In the genomic region with DNA sequence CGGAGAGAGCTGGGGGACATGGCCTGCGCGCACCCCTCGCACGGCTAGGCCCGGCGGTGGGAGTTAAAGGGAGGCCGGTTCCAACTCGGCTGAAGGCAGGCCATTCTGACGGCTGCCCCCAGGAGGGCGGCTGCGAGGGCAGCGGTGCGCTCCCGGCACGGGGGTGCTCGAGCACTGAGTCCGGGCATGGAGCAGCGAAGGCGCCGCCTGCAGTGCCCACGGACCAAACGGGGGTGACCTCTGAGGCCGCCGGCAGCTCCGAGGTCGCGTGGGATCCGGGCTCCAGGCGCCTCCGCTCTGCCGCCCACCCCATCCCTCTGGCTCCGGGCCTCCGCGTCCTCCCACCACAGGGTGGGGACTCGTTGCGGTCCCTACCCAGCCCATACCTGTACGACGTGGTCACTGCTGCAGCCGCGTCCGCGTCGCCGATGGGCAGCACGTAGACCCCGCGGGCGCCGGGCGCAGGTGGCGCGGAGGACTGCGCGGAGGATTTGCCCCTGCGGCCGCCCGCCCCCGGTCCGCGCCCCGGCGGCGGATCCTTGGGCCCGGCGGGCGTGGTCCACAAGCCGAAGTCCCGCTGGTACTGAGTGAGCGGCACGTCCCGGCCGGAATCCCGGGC, we compare ENCODE assay signal across 8 cellular contexts. TPM values are rescaled to one million over a fixed set of nuclear protein-coding genes. Genes with fewer than 3 reads are reported as not detected.
DNase-seq lines count a peak whose midpoint lies in the region; ATAC-seq, FAIRE-seq and TF ChIP-seq lines count a peak whose summit lies in the region.

No MANE protein-coding gene starts in this region.

- no TSS peak for BruUV-seq in HepG2 (replicated peaks; lab: Mats Ljungman, UMichigan)

- H3K4me3 ChIP-seq in RWPE2 (ENCODE audit: severe bottlenecking) (peak overlapping the region; percentile 47), choroid plexus epithelial cell (ENCODE audit: low read depth, low read length) (peak overlapping the region; percentile 67), HepG2 (replicated peaks in 1 of 3; ENCODE audit: insufficient read depth in 1 of 3, low read depth in 2 of 3, low read length in 3 of 3) (no peak overlapping the region)

- intact Hi-C loops in HepG2 (cut with micrococcal nuclease; ENCODE audit: unreplicated experiment): no loop called here

- no peak for TF ChIP-seq RAD21 in HepG2 (CRISPR knock-in tag; IDR thresholded peaks at IDR 0.05)

- no peak overlapping the region for H3K4me2 ChIP-seq in HepG2 (ENCODE audit: low read depth, low read length)

- 97% methylated on average over 14 of the region's 74 CpGs for WGBS in HepG2 (ENCODE audit: low lambda C conversion rate)

- no peak for TF ChIP-seq EP300 in HepG2 (IDR thresholded peaks at IDR 0.05; ENCODE audit: low read depth in 2 of 2, low read length in 2 of 2)
- TF ChIP-seq EP300 in HepG2 (CRISPR knock-in tag; IDR thresholded peaks at IDR 0.05; ENCODE audit: borderline replicate concordance): no peak

- ATAC-seq in GM21737 (IDR thresholded peaks at IDR 0.05; ENCODE audit: unreplicated experiment): peak; percentile 30
- peak; percentile 51 for ATAC-seq in RWPE2 (ENCODE audit: low read depth)
- ATAC-seq in HepG2: no peak
- no peak for ATAC-seq in HG03095 (IDR thresholded peaks at IDR 0.05; ENCODE audit: unreplicated experiment)

- CTCF ChIA-PET in HepG2 (lab: Yijun Ruan, JAX; ENCODE audit: low intra/inter-chr PET ratio, low total read pairs): no interaction called here

- peak overlapping the region; percentile 32 for H3K27ac ChIP-seq in RWPE2 (ENCODE audit: poor library complexity, severe bottlenecking)
- no peak overlapping the region for H3K27ac ChIP-seq in HepG2 (ENCODE audit: extremely low read length, insufficient read depth, low read length)

- no peak overlapping the region for H3K9ac ChIP-seq in HepG2 (ENCODE audit: insufficient read depth, low read depth, low read length)

- H3K9me3 ChIP-seq in RWPE2 (ENCODE audit: severe bottlenecking): no peaks in the 10 kb centered on the region
- H3K9me3 ChIP-seq in HepG2 (ENCODE audit: low read length): no peaks in the 10 kb centered on the region

- no peaks in the 10 kb centered on the region for H3K79me2 ChIP-seq in HepG2 (ENCODE audit: insufficient read depth, low read length)

- no peak for TF ChIP-seq POLR2A in HepG2 (IDR thresholded peaks at IDR 0.05; ENCODE audit: insufficient read depth in 1 of 2, low read depth in 2 of 2, low read length in 2 of 2)

- H3K27me3 ChIP-seq in RWPE2 (ENCODE audit: insufficient read depth, poor library complexity, severe bottlenecking) (no peaks in the 10 kb centered on the region), HepG2 (ENCODE audit: control insufficient read depth in 1 of 2, insufficient read depth in 2 of 2, low read length in 2 of 2) (no peaks in the 10 kb centered on the region)

- H4K20me1 ChIP-seq in HepG2 (ENCODE audit: insufficient read depth, low read length): no peaks in the 10 kb centered on the region

- H3K4me1 ChIP-seq in RWPE2 (ENCODE audit: insufficient read depth, poor library complexity, severe bottlenecking) (peaks cover 7% of the 10 kb centered on the region), HepG2 (ENCODE audit: insufficient read depth, low read length) (no peaks in the 10 kb centered on the region)

- DNase-seq in EH (ENCODE audit: low read depth): peak; percentile 44
- no peak for DNase-seq in RWPE2 (ENCODE audit: low spot score)
- no peak for DNase-seq in choroid plexus epithelial cell (ENCODE audit: low read depth)
- no peak for DNase-seq in HepG2 (ENCODE audit: low spot score)
- DNase-seq in superior temporal gyrus (ENCODE audit: extremely low spot score): peak; percentile 35
- no peak for DNase-seq in SIG-M5 treated with dmso at 0.1 percent for 504 hours (lab: John Stamatoyannopoulos, UW; ENCODE audit: unreplicated experiment)

- no peak for FAIRE-seq in HepG2 (lab: Jason Lieb, UNC)

- H3K36me3 ChIP-seq in RWPE2 (ENCODE audit: low read depth) (0 out of 2 replicates have a peak, but pooled peaks cover 5% of the 10 kb centered on the region), HepG2 (replicated peaks in 1 of 2; ENCODE audit: control insufficient read depth in 1 of 2, insufficient read depth in 2 of 2, low read length in 2 of 2) (peaks cover 10 to 19% of the 10 kb centered on the region in 2 experiments; a peak in 4 of 5 replicates)

- POLR2A ChIA-PET in HepG2 (lab: Yijun Ruan, JAX): no interaction called here

- in situ Hi-C loops in HepG2 (cut with HindIII; ENCODE audit: extremely low pct_ligation_motif_present, low pct_unique_long_range_greater_than_20kb): no loop called here

- TF ChIP-seq CTCF in RWPE2 (IDR thresholded peaks at IDR 0.05; ENCODE audit: poor library complexity, severe bottlenecking): no peak
- TF ChIP-seq CTCF in choroid plexus epithelial cell (conservative IDR thresholded peaks at IDR 0.05; ENCODE audit: low read depth, low read length): peak; percentile 13
- TF ChIP-seq CTCF in HepG2 (CRISPR knock-in tag; IDR thresholded peaks at IDR 0.05): no peak

- H2AFZ ChIP-seq in HepG2 (ENCODE audit: low read length): no peak overlapping the region

TF ChIP-seq in HepG2, 621 proteins besides CTCF, POLR2A, EP300 and RAD21:
- TF ChIP-seq AGO2 (optimal IDR thresholded peaks at IDR 0.05; ENCODE audit: low read depth, low read length): peak; percentile 20
- TF ChIP-seq, protein P1, sequence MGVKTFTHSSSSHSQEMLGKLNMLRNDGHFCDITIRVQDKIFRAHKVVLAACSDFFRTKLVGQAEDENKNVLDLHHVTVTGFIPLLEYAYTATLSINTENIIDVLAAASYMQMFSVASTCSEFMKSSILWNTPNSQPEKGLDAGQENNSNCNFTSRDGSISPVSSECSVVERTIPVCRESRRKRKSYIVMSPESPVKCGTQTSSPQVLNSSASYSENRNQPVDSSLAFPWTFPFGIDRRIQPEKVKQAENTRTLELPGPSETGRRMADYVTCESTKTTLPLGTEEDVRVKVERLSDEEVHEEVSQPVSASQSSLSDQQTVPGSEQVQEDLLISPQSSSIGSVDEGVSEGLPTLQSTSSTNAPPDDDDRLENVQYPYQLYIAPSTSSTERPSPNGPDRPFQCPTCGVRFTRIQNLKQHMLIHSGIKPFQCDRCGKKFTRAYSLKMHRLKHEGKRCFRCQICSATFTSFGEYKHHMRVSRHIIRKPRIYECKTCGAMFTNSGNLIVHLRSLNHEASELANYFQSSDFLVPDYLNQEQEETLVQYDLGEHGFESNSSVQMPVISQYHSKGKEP (CRISPR knock-in tag; IDR thresholded peaks at IDR 0.05): no peak

RNA-seq across cellular contexts. Expression of a gene that starts 0.5 kb away (rescaled TPM):
- 0.62 TPM in 1 of 2 replicates, not detected in the other for total RNA-seq in HepG2 (2016; rRNA removed; fragmentation: Illumina TruSeq; extraction: Trizol)
- not detected in 2 replicates for total RNA-seq in HepG2 (2016; cell fraction: cytosol; rRNA removed; fragmentation: Illumina TruSeq; extraction: Trizol; ENCODE audit: low read depth)
- total RNA-seq in HepG2 (2016; cell fraction: insoluble cytoplasmic fraction; rRNA removed; fragmentation: Illumina TruSeq; extraction: Trizol): 0.09 and 0.52 TPM in 2 replicates
- total RNA-seq in HepG2 (2016; cell fraction: membrane; rRNA removed; fragmentation: Illumina TruSeq; extraction: Trizol): 0.25 and 0.55 TPM in 2 replicates
- total RNA-seq in HepG2 (2016; cell fraction: nucleus; rRNA removed; fragmentation: Illumina TruSeq; extraction: Trizol): not detected in 2 replicates
- 0.12 and 0.34 TPM in 2 replicates for polyA plus RNA-seq in HepG2 (2011; rRNA removed)
- polyA plus RNA-seq in HepG2 (2011; cell fraction: cytosol; rRNA removed): 0.14 and 0.36 TPM in 2 replicates
- 1.2 and 1.3 TPM in 2 replicates for polyA plus RNA-seq in HepG2 (2011; cell fraction: nucleus; rRNA removed)
- not detected in 2 replicates for polyA plus RNA-seq in HepG2 (2012)
- 0.17 and 0.31 TPM in 2 replicates for polyA plus RNA-seq in HepG2 (2016; cell fraction: cytosol; fragmentation: Illumina TruSeq; extraction: Trizol; ENCODE audit: low read depth)
- 0.41 and 0.70 TPM in 2 replicates for polyA plus RNA-seq in HepG2 (2016; cell fraction: insoluble cytoplasmic fraction; fragmentation: Illumina TruSeq; extraction: Trizol; ENCODE audit: low read depth)
- polyA plus RNA-seq in HepG2 (2016; cell fraction: membrane; fragmentation: Illumina TruSeq; extraction: Trizol; ENCODE audit: low read depth): 0.14 TPM in 1 of 2 replicates, not detected in the other
- 2.8 and 3.0 TPM in 2 replicates for polyA plus RNA-seq in HepG2 (2016; cell fraction: nucleus; fragmentation: Illumina TruSeq; extraction: Trizol; ENCODE audit: insufficient read depth, low read depth)
- polyA minus RNA-seq in HepG2 (2011; rRNA and poly(A)+ RNA removed; ENCODE audit: low replicate concordance): 0.35 TPM in 1 of 2 replicates, not detected in the other
- not detected in 2 replicates for polyA minus RNA-seq in HepG2 (2011; cell fraction: cytosol; rRNA and poly(A)+ RNA removed)
- 2.7 TPM in 1 of 2 replicates, not detected in the other for polyA minus RNA-seq in HepG2 (2011; cell fraction: nucleus; rRNA and poly(A)+ RNA removed)

RNA-seq across cellular contexts. Expression of a gene that starts 59.8 kb away (rescaled TPM):
- 58.6 and 60.5 TPM in 2 replicates for total RNA-seq in HepG2 (2016; rRNA removed; fragmentation: Illumina TruSeq; extraction: Trizol)
- total RNA-seq in HepG2 (2016; cell fraction: cytosol; rRNA removed; fragmentation: Illumina TruSeq; extraction: Trizol; ENCODE audit: low read depth): 50.1 and 52.6 TPM in 2 replicates
- total RNA-seq in HepG2 (2016; cell fraction: insoluble cytoplasmic fraction; rRNA removed; fragmentation: Illumina TruSeq; extraction: Trizol): 58.5 and 68.1 TPM in 2 replicates
- 68.2 and 70.2 TPM in 2 replicates for total RNA-seq in HepG2 (2016; cell fraction: membrane; rRNA removed; fragmentation: Illumina TruSeq; extraction: Trizol)
- 32.7 and 34.6 TPM in 2 replicates for total RNA-seq in HepG2 (2016; cell fraction: nucleus; rRNA removed; fragmentation: Illumina TruSeq; extraction: Trizol)
- 39.1 and 46.3 TPM in 2 replicates for polyA plus RNA-seq in HepG2 (2011; rRNA removed)
- 28.2 and 43.8 TPM in 2 replicates for polyA plus RNA-seq in HepG2 (2011; cell fraction: cytosol; rRNA removed)
- 10.7 and 15.9 TPM in 2 replicates for polyA plus RNA-seq in HepG2 (2011; cell fraction: nucleus; rRNA removed)
- 34.5 and 41.7 TPM in 2 replicates for polyA plus RNA-seq in HepG2 (2012)
- 41.8 and 44.8 TPM in 2 replicates for polyA plus RNA-seq in HepG2 (2016; cell fraction: cytosol; fragmentation: Illumina TruSeq; extraction: Trizol; ENCODE audit: low read depth)
- polyA plus RNA-seq in HepG2 (2016; cell fraction: insoluble cytoplasmic fraction; fragmentation: Illumina TruSeq; extraction: Trizol; ENCODE audit: low read depth): 67.4 and 75.9 TPM in 2 replicates
- polyA plus RNA-seq in HepG2 (2016; cell fraction: membrane; fragmentation: Illumina TruSeq; extraction: Trizol; ENCODE audit: low read depth): 64.8 and 65.8 TPM in 2 replicates
- 54.4 and 60.7 TPM in 2 replicates for polyA plus RNA-seq in HepG2 (2016; cell fraction: nucleus; fragmentation: Illumina TruSeq; extraction: Trizol; ENCODE audit: insufficient read depth, low read depth)
- polyA minus RNA-seq in HepG2 (2011; rRNA and poly(A)+ RNA removed; ENCODE audit: low replicate concordance): 18.7 and 23.5 TPM in 2 replicates
- 13.1 and 19.3 TPM in 2 replicates for polyA minus RNA-seq in HepG2 (2011; cell fraction: cytosol; rRNA and poly(A)+ RNA removed)
- polyA minus RNA-seq in HepG2 (2011; cell fraction: nucleus; rRNA and poly(A)+ RNA removed): 17.9 and 19.8 TPM in 2 replicates

Comparison
In these comparisons a context has a peak if more than half of its experiments do, and no peak if none do; other contexts are left out.
1. DNase-seq: peak in EH (single experiment) and superior temporal gyrus (single experiment); none in RWPE2 (single experiment), choroid plexus epithelial cell (single experiment), HepG2 (single experiment) and SIG-M5 treated with dmso at 0.1 percent for 504 hours (single experiment).
2. ATAC-seq: peak in GM21737 (single experiment) and RWPE2 (single experiment); none in HepG2 (single experiment) and HG03095 (single experiment).
3. H3K4me3 ChIP-seq: peak in RWPE2 (single experiment) and choroid plexus epithelial cell (single experiment); none in HepG2 (0 of 3).